In genomic region chr22:49393526-49393925, GRCh38 we compare ENCODE assay signal across 17 cellular contexts.
A peak's percentile ranks its signal among the peaks of the same experiment; 100 is the strongest.
DNase-seq lines count a peak whose midpoint lies in the region; ATAC-seq, FAIRE-seq and TF ChIP-seq lines count a peak whose summit lies in the region.
"Had no signal": no experiment of that assay in that cellular context is flagged by ENCODE, and none has a peak within 500 bp of the region (broad histone marks: within the 10 kb centered on the region; RNA-seq: fewer than 3 reads in every experiment).

No MANE protein-coding gene starts in this region.

- peaks cover 0 to 13% of the 10 kb centered on the region in 2 donors for H3K9me3 ChIP-seq in right atrium auricular region
- H3K9me3 ChIP-seq in heart left ventricle = peaks cover 0 to 5% (median 0%) of the 10 kb centered on the region in 12 donors

- no peak overlapping the region for H3K4me3 Mint-ChIP-seq in chondrocyte (ENCODE audit: unreplicated experiment)
- H3K4me3 Mint-ChIP-seq: B cell; CD4-positive, alpha-beta T cell had no signal

- H3K36me3 ChIP-seq in right atrium auricular region (no peaks in the 10 kb centered on the region), heart left ventricle (no peaks in the 10 kb centered on the region)

- no peak for TF ChIP-seq POLR2A in heart left ventricle (IDR thresholded peaks at IDR 0.05)

- no peak overlapping the region for H3K27ac Mint-ChIP-seq in chondrocyte (ENCODE audit: unreplicated experiment)
- H3K27ac Mint-ChIP-seq: B cell; CD4-positive, alpha-beta T cell had no signal

- H3K4me1 Mint-ChIP-seq in chondrocyte (ENCODE audit: low read depth) = no peaks in the 10 kb centered on the region
- H3K4me1 Mint-ChIP-seq: B cell had no signal

- 77 to 86% (median 83%) methylated on average over 7 of the region's 7 CpGs for WGBS in heart left ventricle, 4 donors

- H3K27me3 ChIP-seq in right atrium auricular region = no peaks in the 10 kb centered on the region
- H3K27me3 ChIP-seq in heart left ventricle = peaks cover 0 to 23% (median 2%) of the 10 kb centered on the region in 9 donors

- H3K27me3 Mint-ChIP-seq in chondrocyte (ENCODE audit: low read depth) = no peaks in the 10 kb centered on the region

- H3K4me3 ChIP-seq in right atrium auricular region = no peak overlapping the region
- H3K4me3 ChIP-seq in heart left ventricle = no peak overlapping the region
- H3K4me3 ChIP-seq: GM23248 had no signal

- H3K4me1 ChIP-seq in right atrium auricular region (no peaks in the 10 kb centered on the region), heart left ventricle (no peaks in the 10 kb centered on the region)

- intact Hi-C loops in heart left ventricle (cut with DNase I) = no loop called here
- intact Hi-C loops in sciatic nerve (cut with DNase I) = no loop called here

- TF ChIP-seq CTCF in right atrium auricular region (IDR thresholded peaks at IDR 0.05) (no peak), heart left ventricle (IDR thresholded peaks at IDR 0.05) (no peak), chondrocyte (IDR thresholded peaks at IDR 0.05) (no peak)

- H3K36me3 Mint-ChIP-seq in chondrocyte (ENCODE audit: low read depth) = no peaks in the 10 kb centered on the region

- DNase-seq in right atrium auricular region (ENCODE audit: low spot score) = peak; percentile 7
- DNase-seq in heart left ventricle = no peak
- peak; percentile 30 for DNase-seq in islet precursor cell
- DNase-seq in sciatic nerve (ENCODE audit: low spot score) = peak; percentile 27
- no peak for DNase-seq in urothelium cell line (ENCODE audit: low spot score)
- no peak for DNase-seq in NCI-H2081 (lab: John Stamatoyannopoulos, UW)
- DNase-seq in chondrocyte (ENCODE audit: low spot score) = no peak
- DNase-seq: C1 segment of cervical spinal cord; Calu3; CD4-positive, alpha-beta T cell; DMS 273 treated with DMSO at 0.1 percent for 48 hours; GM23248 had no signal

- H3K27ac ChIP-seq in right atrium auricular region (no peak overlapping the region), heart left ventricle (no peak overlapping the region)
- H3K27ac ChIP-seq: GM23248, HL-60 had no signal

- peaks cover 23% of the 10 kb centered on the region for H3K9me3 Mint-ChIP-seq in chondrocyte (ENCODE audit: low read depth)

- ATAC-seq in heart left ventricle = no peak
- no peak for ATAC-seq in sciatic nerve
- ATAC-seq in HG02798 (IDR thresholded peaks at IDR 0.05; ENCODE audit: poor library complexity, unreplicated experiment) = no peak

- peak; percentile 35 for FAIRE-seq in urothelium cell line (lab: Jason Lieb, UNC)
- FAIRE-seq: A204.1, H54 had no signal

Comparison
In these comparisons a context has a peak if more than half of its experiments do, and no peak if none do; other contexts are left out.
1. DNase-seq: peak in right atrium auricular region (single experiment), islet precursor cell (single experiment) and sciatic nerve (single experiment); none in heart left ventricle (0 of 5), urothelium cell line (single experiment), NCI-H2081 (0 of 2) and chondrocyte (single experiment).